In the genomic region with DNA sequence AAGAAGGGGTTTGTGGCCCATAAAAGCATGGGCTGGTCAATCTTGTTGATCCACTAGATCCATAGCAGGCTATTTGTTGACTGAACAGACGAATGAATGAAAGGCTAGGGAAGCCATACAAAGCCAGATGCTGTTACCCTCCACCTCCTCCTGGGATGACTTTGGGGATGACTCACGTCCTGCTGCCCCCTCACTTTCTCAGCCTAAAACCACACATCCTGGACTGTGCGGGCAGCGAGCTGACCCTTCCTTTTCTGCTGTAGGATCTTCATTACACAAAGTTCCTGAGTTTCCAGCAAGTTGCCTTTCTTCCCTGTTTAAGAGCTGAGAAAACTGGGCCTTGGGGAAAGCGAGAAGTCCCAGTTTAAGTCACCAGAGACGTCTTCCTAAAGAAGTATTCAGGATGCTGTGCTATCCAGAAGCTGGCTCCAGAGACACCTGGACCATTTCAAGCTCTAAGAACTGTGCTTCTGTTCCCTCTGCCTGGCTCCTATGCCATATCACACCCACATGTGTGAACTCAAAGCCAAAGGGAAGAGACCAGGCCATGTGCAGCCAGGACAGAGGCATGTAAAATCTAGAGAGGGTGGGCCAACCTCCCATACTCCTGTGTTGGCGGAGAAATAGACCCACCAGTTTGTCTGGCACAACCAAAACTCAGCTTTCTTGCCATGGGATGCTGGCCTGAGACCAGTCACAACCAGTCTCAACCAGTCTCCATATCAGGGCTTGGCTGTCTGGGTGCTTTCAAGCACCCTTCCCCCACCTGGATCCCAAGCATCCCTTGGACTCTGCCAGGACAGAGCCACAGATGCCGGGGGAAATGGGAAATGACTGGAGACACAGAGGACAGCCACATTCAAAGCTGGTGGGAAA, we compare ENCODE assay signal across 1 cellular context.
TF ChIP-seq lines count a peak whose summit lies in the region.

No MANE protein-coding gene starts in this region.

TF ChIP-seq in K562, 482 proteins besides CTCF, POLR2A, EP300 and RAD21 (continued from another document and continues in another):
- TF ChIP-seq RNF219 (CRISPR knock-in tag; IDR thresholded peaks at IDR 0.05) (no peak), RNF2 (IDR thresholded peaks at IDR 0.05) (peak; percentile 63; the same call in 1 of the 2 replicates), ZNF436 (CRISPR knock-in tag; IDR thresholded peaks at IDR 0.05) (no peak), CBX2 (IDR thresholded peaks at IDR 0.05; ENCODE audit: insufficient read depth, low read length, poor library complexity, severe bottlenecking) (no peak), ZNF146 (CRISPR knock-in tag; IDR thresholded peaks at IDR 0.05; ENCODE audit: unreplicated experiment) (no peak), ZFP91 (CRISPR knock-in tag; IDR thresholded peaks at IDR 0.05) (no peak), ZNF134 (CRISPR knock-in tag; conservative IDR thresholded peaks at IDR 0.05) (no peak), THRA (IDR thresholded peaks at IDR 0.05) (no peak), ZNF561 (CRISPR knock-in tag; conservative IDR thresholded peaks at IDR 0.05) (no peak), ZNF512 (tag; IDR thresholded peaks at IDR 0.05) (no peak), RREB1 (CRISPR knock-in tag; IDR thresholded peaks at IDR 0.05) (no peak), TAF9B (IDR thresholded peaks at IDR 0.05; ENCODE audit: partially characterized antibody) (no peak), NFRKB (IDR thresholded peaks at IDR 0.05; ENCODE audit: low read depth) (peak; percentile 59), STAT5A (IDR thresholded peaks at IDR 0.05; ENCODE audit: borderline replicate concordance, low read length) (no peak), ZNF655 (CRISPR knock-in tag; IDR thresholded peaks at IDR 0.05) (no peak), PHB (CRISPR knock-in tag; IDR thresholded peaks at IDR 0.05) (no peak), ZNF407 (IDR thresholded peaks at IDR 0.05; ENCODE audit: low read depth) (no peak), ELF2 (CRISPR knock-in tag; IDR thresholded peaks at IDR 0.05) (no peak), HES1 (IDR thresholded peaks at IDR 0.05; ENCODE audit: low read depth) (no peak), MAFK (IDR thresholded peaks at IDR 0.05; ENCODE audit: low read length) (no peak)
- TF ChIP-seq, protein P1, sequence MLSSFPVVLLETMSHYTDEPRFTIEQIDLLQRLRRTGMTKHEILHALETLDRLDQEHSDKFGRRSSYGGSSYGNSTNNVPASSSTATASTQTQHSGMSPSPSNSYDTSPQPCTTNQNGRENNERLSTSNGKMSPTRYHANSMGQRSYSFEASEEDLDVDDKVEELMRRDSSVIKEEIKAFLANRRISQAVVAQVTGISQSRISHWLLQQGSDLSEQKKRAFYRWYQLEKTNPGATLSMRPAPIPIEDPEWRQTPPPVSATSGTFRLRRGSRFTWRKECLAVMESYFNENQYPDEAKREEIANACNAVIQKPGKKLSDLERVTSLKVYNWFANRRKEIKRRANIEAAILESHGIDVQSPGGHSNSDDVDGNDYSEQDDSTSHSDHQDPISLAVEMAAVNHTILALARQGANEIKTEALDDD (IDR thresholded peaks at IDR 0.05): no peak
